8 cellular contexts compared by ENCODE assay signal in the genomic region with DNA sequence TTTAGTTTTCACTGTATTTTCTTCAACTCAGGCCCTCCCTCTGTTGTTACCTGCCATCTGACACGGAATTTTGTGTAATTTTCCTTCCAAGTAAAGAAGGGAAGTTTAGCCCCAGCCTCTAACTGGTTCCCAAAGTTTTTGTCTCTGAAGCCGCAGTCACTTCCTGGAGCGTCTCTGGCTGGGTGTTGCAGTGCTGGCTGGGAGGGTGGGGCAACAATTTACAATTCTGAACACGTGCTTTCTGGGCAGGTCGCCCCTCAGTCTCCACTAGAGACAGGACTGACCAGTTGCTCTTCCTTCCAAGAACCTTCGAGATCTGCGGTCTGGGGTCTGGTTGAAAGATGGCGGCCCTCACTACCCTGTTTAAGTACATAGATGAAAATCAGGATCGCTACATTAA.
DNase-seq lines count a peak whose midpoint lies in the region; ATAC-seq and TF ChIP-seq lines count a peak whose summit lies in the region.

No MANE protein-coding gene starts in this region.

- intact Hi-C loops in head of caudate nucleus (cut with DNase I) = loop anchor here (5.0 to 10.0 kb wide), 2 partner anchors 48 to 305 kb away; no protein-coding TSS in a partner anchor

- in situ Hi-C loops in GM13977 (cut with MboI; ENCODE audit: low pct_unique_long_range_greater_than_20kb, low sequenced_read_pairs, unreplicated experiment) = loop anchor here (10.0 kb wide), 1 partner anchor 145 kb away; no protein-coding TSS in a partner anchor

- peak; percentile 73 for DNase-seq in GM13977 (ENCODE audit: low spot score)
- DNase-seq in NOMO-1 treated with dmso at 0.1 percent for 144 hours (lab: John Stamatoyannopoulos, UW; ENCODE audit: unreplicated experiment) = peak; percentile 77
- peak; percentile 14 for DNase-seq in activated gamma-delta T cell treated with anti-CD3 and anti-CD28 coated beads, Interleukin-2, amount 50 U/mL, for 16 hours (ENCODE audit: low read depth)
- peak in 36 of 42 donors; percentile 41 to 89 (median 68) for DNase-seq in head of caudate nucleus
- DNase-seq in putamen (ENCODE audit: low spot score) = peak; percentile 59
- DNase-seq in NCI-H1092 (lab: John Stamatoyannopoulos, UW) = no peak
- DNase-seq in NCI-H510A treated with DMSO at 0.1 percent for 48 hours (lab: John Stamatoyannopoulos, UW) = no peak

- ATAC-seq in HG02678 (IDR thresholded peaks at IDR 0.05; ENCODE audit: unreplicated experiment) = peak; percentile 26

- TF ChIP-seq CTCF in GM13977 (IDR thresholded peaks at IDR 0.05; ENCODE audit: extremely low read depth, insufficient read depth, missing control alignments) = no peak

Comparison
In these comparisons a context has a peak if more than half of its experiments do, and no peak if none do; other contexts are left out.
1. DNase-seq: peak in GM13977 (single experiment), NOMO-1 treated with dmso at 0.1 percent for 144 hours (single experiment), activated gamma-delta T cell treated with anti-CD3 and anti-CD28 coated beads, Interleukin-2, amount 50 U/mL, for 16 hours (single experiment), head of caudate nucleus (36 of 42) and putamen (single experiment); none in NCI-H1092 (single experiment) and NCI-H510A treated with DMSO at 0.1 percent for 48 hours (single experiment).